ENCODE assay signal across 1 cellular context in the genomic region with DNA sequence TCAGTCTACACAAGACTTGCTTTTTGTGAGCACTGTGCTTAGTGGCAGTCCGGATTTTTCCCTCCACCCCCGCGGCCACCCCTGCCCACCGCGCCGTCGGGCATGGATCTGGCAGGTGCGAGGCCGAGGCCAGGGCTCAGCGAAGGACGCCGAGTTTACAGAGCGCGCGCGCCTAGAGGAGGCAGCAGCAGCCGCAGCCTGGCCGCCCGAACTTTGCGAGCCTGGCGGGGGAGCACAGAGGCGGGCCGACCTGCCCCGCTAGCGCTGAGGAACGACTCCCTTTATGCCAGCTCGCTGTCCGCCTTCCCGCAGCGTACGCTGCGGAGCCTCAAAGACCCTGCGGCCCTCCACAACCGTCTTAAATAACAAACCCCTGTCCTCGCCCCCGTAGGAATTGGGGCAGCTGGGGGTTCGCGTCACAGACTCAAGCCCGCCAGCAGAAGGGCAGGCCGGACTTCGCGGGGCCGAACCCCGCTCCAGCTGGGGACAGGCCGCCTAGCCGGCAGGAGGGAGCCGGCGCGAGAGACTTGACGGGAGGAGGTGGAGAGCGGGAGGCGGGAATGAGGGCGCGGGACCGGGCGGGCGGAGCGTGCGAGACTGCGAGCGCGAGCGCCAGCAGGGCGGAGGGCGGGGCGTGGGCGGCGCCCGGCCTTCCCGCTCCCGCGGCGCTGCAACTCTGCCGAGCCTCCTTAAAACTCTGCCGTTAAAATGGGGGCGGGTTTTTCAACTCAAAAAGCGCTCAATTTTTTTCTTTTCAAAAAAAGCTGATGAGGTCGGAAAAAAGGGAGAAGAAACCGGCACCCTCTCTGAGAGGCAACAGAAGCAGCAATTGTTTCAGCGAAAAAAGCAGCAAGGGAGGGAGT.
TF ChIP-seq lines count a peak whose summit lies in the region.

No MANE protein-coding gene starts in this region.

TF ChIP-seq in SK-N-SH, 30 proteins besides CTCF, POLR2A, EP300 and RAD21 (continued from another document):
- TF ChIP-seq, protein P1, sequence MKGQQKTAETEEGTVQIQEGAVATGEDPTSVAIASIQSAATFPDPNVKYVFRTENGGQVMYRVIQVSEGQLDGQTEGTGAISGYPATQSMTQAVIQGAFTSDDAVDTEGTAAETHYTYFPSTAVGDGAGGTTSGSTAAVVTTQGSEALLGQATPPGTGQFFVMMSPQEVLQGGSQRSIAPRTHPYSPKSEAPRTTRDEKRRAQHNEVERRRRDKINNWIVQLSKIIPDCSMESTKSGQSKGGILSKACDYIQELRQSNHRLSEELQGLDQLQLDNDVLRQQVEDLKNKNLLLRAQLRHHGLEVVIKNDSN (IDR thresholded peaks at IDR 0.05; ENCODE audit: borderline replicate concordance, low read depth), result 0 out of 2 replicates have a peak, but pooled peaks have one; percentile 17
- TF ChIP-seq SMC3 (IDR thresholded peaks at IDR 0.05; ENCODE audit: low read depth, low read length), result peak; percentile 20; the same call in 1 of the 2 replicates
- TF ChIP-seq RCOR1 (IDR thresholded peaks at IDR 0.05; ENCODE audit: low read length), result 0 out of 2 replicates have a peak, but pooled peaks have one; percentile 18
- TF ChIP-seq RFX5 (IDR thresholded peaks at IDR 0.05; ENCODE audit: low read length), result no peak
